Comparison of ENCODE assay signal across 24 cellular contexts in the genomic region with DNA sequence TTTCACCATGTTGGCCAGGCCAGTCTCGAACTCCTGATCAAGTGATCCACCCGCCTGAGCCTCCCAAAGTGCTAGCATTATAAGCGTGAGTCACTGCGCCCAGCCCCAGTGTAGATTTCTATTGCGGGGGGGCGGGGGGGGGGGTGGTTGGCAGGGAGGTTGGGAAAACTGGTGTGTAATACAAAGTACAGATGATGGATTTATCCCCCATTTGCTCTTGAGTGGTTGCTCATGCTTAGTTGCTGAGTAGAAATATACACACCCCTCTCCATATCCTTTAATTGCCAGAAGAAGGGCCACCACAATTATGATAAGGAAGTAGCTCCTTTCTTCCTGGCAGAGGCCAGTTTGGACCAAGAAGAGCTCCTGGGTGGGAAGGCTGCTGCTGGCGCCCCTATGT. TPM values are rescaled to one million over a fixed set of nuclear protein-coding genes. Genes with fewer than 3 reads are reported as not detected.
A peak's percentile ranks its signal among the peaks of the same experiment; 100 is the strongest.
DNase-seq lines count a peak whose midpoint lies in the region; ATAC-seq, FAIRE-seq and TF ChIP-seq lines count a peak whose summit lies in the region.
"Had no signal": no experiment of that assay in that cellular context is flagged by ENCODE, and none has a peak within 500 bp of the region (broad histone marks: within the 10 kb centered on the region; RNA-seq: fewer than 3 reads in every experiment).

No MANE protein-coding gene starts in this region.

- no peak for FAIRE-seq in urothelium cell line (lab: Jason Lieb, UNC)
- FAIRE-seq: GM18507, H1, keratinocyte had no signal

- no peak overlapping the region for H2AFZ ChIP-seq in PC-3 (ENCODE audit: low read length)
- no peak overlapping the region for H2AFZ ChIP-seq in fibroblast of lung (ENCODE audit: low read length)

- ATAC-seq in PC-3 = no peak
- ATAC-seq: activated CD4-positive, alpha-beta T cell treated with anti-CD3 and anti-CD28 coated beads for 36 hours; esophagus mucosa; natural killer cell had no signal

- H3K27me3 ChIP-seq in PC-3 (ENCODE audit: low read length) = no peaks in the 10 kb centered on the region
- H3K27me3 ChIP-seq in fibroblast of lung (ENCODE audit: control insufficient read depth, insufficient read depth, low read length) = no peaks in the 10 kb centered on the region
- H3K27me3 ChIP-seq in WERI-Rb-1 (ENCODE audit: insufficient read depth, low read depth, severe bottlenecking) = no peaks in the 10 kb centered on the region
- H3K27me3 ChIP-seq: spleen, testis had no signal

- no peaks in the 10 kb centered on the region for H3K9me2 ChIP-seq in PC-3 (replicated peaks; ENCODE audit: low read length)

- H3K4me2 ChIP-seq in PC-3 (ENCODE audit: low read length) (no peak overlapping the region), fibroblast of lung (ENCODE audit: extremely low read depth, insufficient read depth, low read length) (no peak overlapping the region)

- DNase-seq in DMS79 treated with DMSO at 0.1 percent for 48 hours (lab: John Stamatoyannopoulos, UW) = peak; percentile 8
- DNase-seq in DMS79 (lab: John Stamatoyannopoulos, UW) = no peak
- peak; percentile 33 for DNase-seq in PC-3
- peak; percentile 71 to 89 for DNase-seq in fibroblast of lung (ENCODE audit: low read depth in 2 of 2)
- DNase-seq in urothelium cell line (ENCODE audit: low spot score) = peak; percentile 17
- no peak for DNase-seq in G401 (ENCODE audit: low spot score)
- DNase-seq in WERI-Rb-1 = no peak
- DNase-seq in SW480 (ENCODE audit: low spot score) = no peak
- DNase-seq: activated CD4-positive, alpha-beta T cell treated with anti-CD3 and anti-CD28 coated beads for 36 hours; activated effector memory CD4-positive, alpha-beta T cell treated with Interleukin-2 at 50 U/mL for 16 hours; CD4-positive, alpha-beta T cell; DMS53; MV-4-11; natural killer cell; NCI-H2081 treated with DMSO at 0.1 percent for 48 hours; NCI-H510A; spleen; testis had no signal

- H3K9me3 ChIP-seq in PC-3 (ENCODE audit: low read length) = no peaks in the 10 kb centered on the region
- no peaks in the 10 kb centered on the region for H3K9me3 ChIP-seq in fibroblast of lung (ENCODE audit: control insufficient read depth, insufficient read depth, low read depth, low read length)
- H3K9me3 ChIP-seq in WERI-Rb-1 (ENCODE audit: severe bottlenecking) = no peaks in the 10 kb centered on the region
- H3K9me3 ChIP-seq: spleen, testis had no signal

- H3K36me3 ChIP-seq in PC-3 (ENCODE audit: low read depth, low read length) (no peaks in the 10 kb centered on the region), fibroblast of lung (ENCODE audit: control insufficient read depth, insufficient read depth, low read length) (no peaks in the 10 kb centered on the region), WERI-Rb-1 (peaks cover 79% of the 10 kb centered on the region)

- in situ Hi-C loops in G401 (cut with HindIII; ENCODE audit: low sequenced_read_pairs) = no loop called here

- CTCF ChIA-PET in PC-3 (lab: Charles Lee) = no interaction called here

- no peak overlapping the region for H3K9ac ChIP-seq in PC-3 (ENCODE audit: low read length)
- H3K9ac ChIP-seq in fibroblast of lung (ENCODE audit: insufficient read depth, low read length) = no peak overlapping the region

- H3K4me3 ChIP-seq in PC-3 (ENCODE audit: low read length) = no peak overlapping the region
- H3K4me3 ChIP-seq in fibroblast of lung (replicated peaks in 1 of 4; ENCODE audit: control extremely low read depth in 1 of 4, insufficient read depth in 1 of 4, low read depth in 3 of 4, low read length in 4 of 4) = no peak overlapping the region
- no peak overlapping the region for H3K4me3 ChIP-seq in WERI-Rb-1 (ENCODE audit: low read depth, low read length)
- H3K4me3 ChIP-seq: SK-N-MC, spleen, testis had no signal

- no peaks in the 10 kb centered on the region for H3F3A ChIP-seq in PC-3 (ENCODE audit: low read length, unreplicated experiment)

- no TSS peak for BruUV-seq in PC-3 (replicated peaks; lab: Mats Ljungman, UMichigan)

- H3K4me1 ChIP-seq in PC-3 (ENCODE audit: insufficient read depth, low read length) (peaks cover 35% of the 10 kb centered on the region), fibroblast of lung (ENCODE audit: control insufficient read depth, extremely low read depth, insufficient read depth, low read length) (peaks cover 24% of the 10 kb centered on the region)

- intact Hi-C loops in PC-3 (cut with micrococcal nuclease) = no loop called here

- no peaks in the 10 kb centered on the region for H3K79me2 ChIP-seq in PC-3 (ENCODE audit: low read length)
- H3K79me2 ChIP-seq in fibroblast of lung (ENCODE audit: control insufficient read depth, insufficient read depth, low read length) = no peaks in the 10 kb centered on the region

- TF ChIP-seq CTCF in PC-3 (conservative IDR thresholded peaks at IDR 0.05; ENCODE audit: low read depth, low read length) (no peak), fibroblast of lung (conservative IDR thresholded peaks at IDR 0.05 in 1 of 2, IDR thresholded peaks at IDR 0.05 in 1 of 2; ENCODE audit: low read depth in 1 of 2, low read length in 2 of 2) (no peak), WERI-Rb-1 (IDR thresholded peaks at IDR 0.05; ENCODE audit: low read depth, low read length) (no peak)

- H3K27ac ChIP-seq in PC-3 (ENCODE audit: low read length) (no peak overlapping the region), fibroblast of lung (ENCODE audit: insufficient read depth, low read length) (no peak overlapping the region), WERI-Rb-1 (no peak overlapping the region)
- H3K27ac ChIP-seq: 22Rv1, SK-N-MC, spleen, testis had no signal

- no peaks in the 10 kb centered on the region for H4K20me1 ChIP-seq in PC-3 (ENCODE audit: low read length)
- no peaks in the 10 kb centered on the region for H4K20me1 ChIP-seq in fibroblast of lung (ENCODE audit: control insufficient read depth, extremely low read depth, insufficient read depth, low read length)

- POLR2A ChIA-PET in PC-3 (lab: Charles Lee; ENCODE audit: unreplicated experiment) = no interaction called here

RNA-seq across cellular contexts. Expression of a gene that starts 55.1 kb away (rescaled TPM):
- 191 and 211 TPM in 2 replicates for total RNA-seq in PC-3 (2014; rRNA removed)
- 39.3 and 43.6 TPM in 2 replicates for total RNA-seq in fibroblast of lung
- polyA plus RNA-seq in fibroblast of lung = 21.7 and 35.2 TPM in 2 replicates
- polyA plus RNA-seq in fibroblast of lung (2012) = 92.6 and 135 TPM in 2 replicates
- polyA minus RNA-seq in fibroblast of lung (ENCODE audit: low replicate concordance) = 61.7 and 76.3 TPM in 2 replicates
- total RNA-seq in G401 (2014; rRNA removed; shearing (Covaris generic)) = 190 and 218 TPM in 2 replicates

RNA-seq across cellular contexts. Expression of a gene that starts 55.2 kb away (rescaled TPM):
- total RNA-seq in PC-3 (2014; rRNA removed) = 3.6 and 11.9 TPM in 2 replicates
- 6.6 and 6.7 TPM in 2 replicates for total RNA-seq in fibroblast of lung
- polyA plus RNA-seq in fibroblast of lung = 4.1 and 5.0 TPM in 2 replicates
- polyA plus RNA-seq in fibroblast of lung (2012) = 5.2 and 5.4 TPM in 2 replicates
- 4.6 and 12.0 TPM in 2 replicates for polyA minus RNA-seq in fibroblast of lung (ENCODE audit: low replicate concordance)
- total RNA-seq in G401 (2014; rRNA removed; shearing (Covaris generic)) = 5.5 and 6.2 TPM in 2 replicates

Comparison
In these comparisons a context has a peak if more than half of its experiments do, and no peak if none do; other contexts are left out.
1. DNase-seq: peak in DMS79 treated with DMSO at 0.1 percent for 48 hours (single experiment), PC-3 (single experiment), fibroblast of lung (2 of 2) and urothelium cell line (single experiment); none in DMS79 (single experiment), G401 (single experiment), WERI-Rb-1 (single experiment) and SW480 (single experiment).